ENCODE assay signal across 17 cellular contexts in genomic region chr19:53540091-53540490, GRCh38.
"Had no signal": no experiment of that assay in that cellular context is flagged by ENCODE, and none has a peak within 500 bp of the region (broad histone marks: within the 10 kb centered on the region; RNA-seq: fewer than 3 reads in every experiment).

No MANE protein-coding gene starts in this region.

- H3K9me3 ChIP-seq: tibial nerve had no signal

- H3K27me3 ChIP-seq: tibial nerve had no signal

- DNase-seq: activated CD8-positive, alpha-beta memory T cell treated with anti-CD3 and anti-CD28 coated beads, Interleukin-2, amount 10 ng/mL, durations not matched to agents 7 days and 5 days; activated gamma-delta T cell treated with Interleukin-2 at 50 U/mL for 16 hours; activated naive CD8-positive, alpha-beta T cell treated with anti-CD3 and anti-CD28 coated beads, Interleukin-2, amount 10 ng/mL, durations not matched to agents 7 days and 5 days; activated T-cell treated with anti-CD3 and anti-CD28 coated beads, Interleukin-2, amount 50 U/mL, for 48 hours; anterior cingulate cortex; cerebellar nuclear complex; effector memory CD4-positive, alpha-beta T cell; head of caudate nucleus; mesendoderm; retina; stimulated activated CD4-positive, alpha-beta T cell treated with anti-CD3 and anti-CD28 coated beads, Interleukin-2, amount 100 ng/mL, for 48 hours; substantia nigra had no signal

- H3K9me3 Mint-ChIP-seq: stimulated activated memory B cell treated with anti-CD40 and anti-IgM and Interleukin-4, amounts not matched to agents 10 μg/mL and 1 μg/mL and 100 μg/mL, for 72 hours had no signal

- H3K27me3 Mint-ChIP-seq: activated CD8-positive, alpha-beta memory T cell treated with anti-CD3 and anti-CD28 coated beads, Interleukin-2, amount 10 ng/mL, durations not matched to agents 7 days and 5 days; activated naive CD8-positive, alpha-beta T cell treated with anti-CD3 and anti-CD28 coated beads, Interleukin-2, amount 10 ng/mL, durations not matched to agents 7 days and 5 days; dendritic cell treated with granulocyte-macrophage colony-stimulating factor and Interleukin-4, amounts not matched to agents 40 ng/mL and 50 ng/mL, for 4 days; stimulated activated memory B cell treated with anti-CD40 and anti-IgM and Interleukin-4, amounts not matched to agents 10 μg/mL and 1 μg/mL and 100 μg/mL, for 72 hours had no signal

- ATAC-seq: activated CD8-positive, alpha-beta memory T cell treated with anti-CD3 and anti-CD28 coated beads, Interleukin-2, amount 10 ng/mL, durations not matched to agents 7 days and 5 days; stimulated activated memory B cell treated with anti-CD40 and anti-IgM and Interleukin-4, amounts not matched to agents 10 μg/mL and 1 μg/mL and 100 μg/mL, for 72 hours had no signal

- H3K27ac Mint-ChIP-seq: activated CD8-positive, alpha-beta memory T cell treated with anti-CD3 and anti-CD28 coated beads, Interleukin-2, amount 10 ng/mL, durations not matched to agents 7 days and 5 days; activated naive CD8-positive, alpha-beta T cell treated with anti-CD3 and anti-CD28 coated beads, Interleukin-2, amount 10 ng/mL, durations not matched to agents 7 days and 5 days; dendritic cell treated with granulocyte-macrophage colony-stimulating factor and Interleukin-4, amounts not matched to agents 40 ng/mL and 50 ng/mL, for 4 days; stimulated activated memory B cell treated with anti-CD40 and anti-IgM and Interleukin-4, amounts not matched to agents 10 μg/mL and 1 μg/mL and 100 μg/mL, for 72 hours; T-helper 2 cell treated with Interferon-gamma antibody and Interleukin-4, amounts not matched to agents 5 μg/mL and 100 μg/mL, for 36 hours had no signal

- H3K4me1 ChIP-seq: parathyroid adenoma had no signal

- H3K27ac ChIP-seq: parathyroid adenoma had no signal

- H3K4me3 Mint-ChIP-seq: dendritic cell treated with granulocyte-macrophage colony-stimulating factor and Interleukin-4, amounts not matched to agents 40 ng/mL and 50 ng/mL, for 4 days; stimulated activated memory B cell treated with anti-CD40 and anti-IgM and Interleukin-4, amounts not matched to agents 10 μg/mL and 1 μg/mL and 100 μg/mL, for 72 hours had no signal
